In the genomic region with DNA sequence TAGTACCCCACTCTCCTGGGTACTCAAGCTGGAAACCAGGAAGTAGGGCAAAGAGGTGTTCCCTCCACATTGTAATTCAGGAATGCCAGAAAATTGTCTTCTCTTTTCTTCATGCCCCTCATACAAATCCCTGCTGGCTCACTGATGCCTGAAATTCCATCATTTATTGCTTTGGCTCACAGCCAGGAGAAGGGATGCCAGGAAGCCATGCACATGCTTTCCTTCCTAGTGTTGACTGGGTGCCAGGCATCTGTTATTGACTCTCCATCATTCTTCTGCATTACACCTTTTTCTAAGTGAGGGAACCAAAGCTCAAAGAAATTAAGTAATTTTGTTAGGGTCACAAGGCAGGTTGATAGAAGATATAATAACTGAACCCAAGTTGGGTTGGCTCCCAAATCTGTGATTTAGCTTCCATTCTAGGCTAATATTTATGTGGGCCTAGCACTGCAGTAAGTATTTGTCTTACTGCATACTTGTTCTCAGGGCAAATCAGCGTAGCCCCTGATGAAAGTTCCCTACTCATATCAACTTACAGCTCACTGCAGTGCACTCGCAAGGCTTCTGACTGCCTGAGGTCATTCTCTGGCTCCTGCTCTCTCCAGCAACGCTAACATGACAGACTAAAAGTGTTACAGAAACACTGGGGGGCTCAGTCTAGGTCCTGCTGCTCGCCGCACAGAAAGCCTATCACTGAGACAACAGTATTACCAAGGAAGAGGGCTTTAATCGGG, we compare ENCODE assay signal across 16 cellular contexts.
DNase-seq lines count a peak whose midpoint lies in the region; TF ChIP-seq lines count a peak whose summit lies in the region.
"Had no signal": no experiment of that assay in that cellular context is flagged by ENCODE, and none has a peak within 500 bp of the region (broad histone marks: within the 10 kb centered on the region; RNA-seq: fewer than 3 reads in every experiment).

No MANE protein-coding gene starts in this region.

- no peak overlapping the region for H3K4me3 ChIP-seq in rectal smooth muscle tissue (ENCODE audit: low read length)
- H3K4me3 ChIP-seq: ascending aorta, K562 had no signal

- CTCF ChIA-PET in GM10248 (lab: Yijun Ruan, JAX) = no interaction called here

- peak; percentile 34 for DNase-seq in ELF-1 (ENCODE audit: low read depth, low spot score)
- peak; percentile 66 for DNase-seq in NCI-H2029 treated with DMSO at 0.1 percent for 48 hours (lab: John Stamatoyannopoulos, UW)
- DNase-seq in fibroblast of peridontal ligament (ENCODE audit: extremely low read depth) = peak; percentile 9
- DNase-seq in cerebellar nuclear complex (lab: John Stamatoyannopoulos, UW) = no peak
- no peak for DNase-seq in GM10248 (ENCODE audit: extremely low spot score)
- DNase-seq in erythroblast (lab: John Stamatoyannopoulos, UW) = no peak
- no peak for DNase-seq in midbrain (lab: John Stamatoyannopoulos, UW)
- DNase-seq: activated CD4-positive, alpha-beta T cell treated with anti-CD3 and anti-CD28 coated beads for 36 hours; activated T-cell treated with anti-CD3 and anti-CD28 coated beads, Interleukin-2, amount 50 U/mL, for 72 hours; CD4-positive, alpha-beta memory T cell; mesendoderm; NCI-H1930; retina had no signal

- TF ChIP-seq CTCF in GM10248 (IDR thresholded peaks at IDR 0.05; ENCODE audit: control extremely low read depth, extremely low read depth, low read depth, missing control alignments) = no peak

- POLR2A ChIA-PET in GM10248 (lab: Yijun Ruan, JAX) = no interaction called here

- H3K27ac ChIP-seq in rectal smooth muscle tissue (ENCODE audit: low read depth, low read length) = peak overlapping the region; percentile 14

- H3K4me1 ChIP-seq in rectal smooth muscle tissue (ENCODE audit: control insufficient read depth, insufficient read depth, low read length) = peaks cover 13% of the 10 kb centered on the region
- H3K4me1 ChIP-seq: ascending aorta had no signal

- no peaks in the 10 kb centered on the region for H3K27me3 ChIP-seq in rectal smooth muscle tissue (ENCODE audit: control insufficient read depth, insufficient read depth, low read length)
- H3K27me3 ChIP-seq: ascending aorta had no signal

- no peak for TF ChIP-seq POLR2A in erythroblast (IDR thresholded peaks at IDR 0.05; ENCODE audit: low read length)

- H3K36me3 ChIP-seq in rectal smooth muscle tissue (ENCODE audit: control insufficient read depth, insufficient read depth, low read length) = no peaks in the 10 kb centered on the region
- H3K36me3 ChIP-seq: ascending aorta had no signal

- H3K9ac ChIP-seq in rectal smooth muscle tissue (ENCODE audit: low read length) = no peak overlapping the region

Comparison
In these comparisons a context has a peak if more than half of its experiments do, and no peak if none do; other contexts are left out.
1. DNase-seq: peak in ELF-1 (single experiment), NCI-H2029 treated with DMSO at 0.1 percent for 48 hours (single experiment) and fibroblast of peridontal ligament (single experiment); none in cerebellar nuclear complex (0 of 2), GM10248 (single experiment), erythroblast (0 of 2) and midbrain (single experiment).